Comparison of ENCODE assay signal across 1 cellular context in the genomic region with DNA sequence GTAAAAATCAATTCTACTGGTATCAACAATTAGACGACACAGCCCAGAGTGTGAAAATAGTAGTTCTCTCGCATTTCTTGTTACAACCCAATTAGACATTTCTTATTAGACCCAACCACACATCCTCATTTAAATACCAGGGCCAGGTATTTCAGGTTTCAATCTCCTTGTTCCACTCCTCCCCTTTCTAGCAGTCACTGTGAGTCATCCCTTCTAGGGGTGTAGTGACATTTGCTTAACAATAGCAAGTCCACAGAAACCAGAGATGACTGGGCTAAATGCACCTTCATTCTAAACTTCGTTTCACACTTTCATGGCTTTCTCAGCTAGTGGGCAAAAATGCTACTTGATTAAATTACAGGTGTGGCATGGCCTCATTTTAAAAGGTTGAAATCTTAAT.
TF ChIP-seq lines count a peak whose summit lies in the region.

No MANE protein-coding gene starts in this region.

TF ChIP-seq in H1, 55 proteins besides CTCF, POLR2A, EP300 and RAD21 (continued from another document):
- no peak for TF ChIP-seq SAP30 (IDR thresholded peaks at IDR 0.05; ENCODE audit: insufficient read depth, insufficient replicate concordance, low read length)
- no peak; the same call in 1 of the 2 replicates for TF ChIP-seq CEBPB (IDR thresholded peaks at IDR 0.05; ENCODE audit: low read depth, low read length)
- no peak for TF ChIP-seq GTF2F1 (IDR thresholded peaks at IDR 0.05; ENCODE audit: borderline replicate concordance, low read depth, low read length)
- TF ChIP-seq, protein P1, sequence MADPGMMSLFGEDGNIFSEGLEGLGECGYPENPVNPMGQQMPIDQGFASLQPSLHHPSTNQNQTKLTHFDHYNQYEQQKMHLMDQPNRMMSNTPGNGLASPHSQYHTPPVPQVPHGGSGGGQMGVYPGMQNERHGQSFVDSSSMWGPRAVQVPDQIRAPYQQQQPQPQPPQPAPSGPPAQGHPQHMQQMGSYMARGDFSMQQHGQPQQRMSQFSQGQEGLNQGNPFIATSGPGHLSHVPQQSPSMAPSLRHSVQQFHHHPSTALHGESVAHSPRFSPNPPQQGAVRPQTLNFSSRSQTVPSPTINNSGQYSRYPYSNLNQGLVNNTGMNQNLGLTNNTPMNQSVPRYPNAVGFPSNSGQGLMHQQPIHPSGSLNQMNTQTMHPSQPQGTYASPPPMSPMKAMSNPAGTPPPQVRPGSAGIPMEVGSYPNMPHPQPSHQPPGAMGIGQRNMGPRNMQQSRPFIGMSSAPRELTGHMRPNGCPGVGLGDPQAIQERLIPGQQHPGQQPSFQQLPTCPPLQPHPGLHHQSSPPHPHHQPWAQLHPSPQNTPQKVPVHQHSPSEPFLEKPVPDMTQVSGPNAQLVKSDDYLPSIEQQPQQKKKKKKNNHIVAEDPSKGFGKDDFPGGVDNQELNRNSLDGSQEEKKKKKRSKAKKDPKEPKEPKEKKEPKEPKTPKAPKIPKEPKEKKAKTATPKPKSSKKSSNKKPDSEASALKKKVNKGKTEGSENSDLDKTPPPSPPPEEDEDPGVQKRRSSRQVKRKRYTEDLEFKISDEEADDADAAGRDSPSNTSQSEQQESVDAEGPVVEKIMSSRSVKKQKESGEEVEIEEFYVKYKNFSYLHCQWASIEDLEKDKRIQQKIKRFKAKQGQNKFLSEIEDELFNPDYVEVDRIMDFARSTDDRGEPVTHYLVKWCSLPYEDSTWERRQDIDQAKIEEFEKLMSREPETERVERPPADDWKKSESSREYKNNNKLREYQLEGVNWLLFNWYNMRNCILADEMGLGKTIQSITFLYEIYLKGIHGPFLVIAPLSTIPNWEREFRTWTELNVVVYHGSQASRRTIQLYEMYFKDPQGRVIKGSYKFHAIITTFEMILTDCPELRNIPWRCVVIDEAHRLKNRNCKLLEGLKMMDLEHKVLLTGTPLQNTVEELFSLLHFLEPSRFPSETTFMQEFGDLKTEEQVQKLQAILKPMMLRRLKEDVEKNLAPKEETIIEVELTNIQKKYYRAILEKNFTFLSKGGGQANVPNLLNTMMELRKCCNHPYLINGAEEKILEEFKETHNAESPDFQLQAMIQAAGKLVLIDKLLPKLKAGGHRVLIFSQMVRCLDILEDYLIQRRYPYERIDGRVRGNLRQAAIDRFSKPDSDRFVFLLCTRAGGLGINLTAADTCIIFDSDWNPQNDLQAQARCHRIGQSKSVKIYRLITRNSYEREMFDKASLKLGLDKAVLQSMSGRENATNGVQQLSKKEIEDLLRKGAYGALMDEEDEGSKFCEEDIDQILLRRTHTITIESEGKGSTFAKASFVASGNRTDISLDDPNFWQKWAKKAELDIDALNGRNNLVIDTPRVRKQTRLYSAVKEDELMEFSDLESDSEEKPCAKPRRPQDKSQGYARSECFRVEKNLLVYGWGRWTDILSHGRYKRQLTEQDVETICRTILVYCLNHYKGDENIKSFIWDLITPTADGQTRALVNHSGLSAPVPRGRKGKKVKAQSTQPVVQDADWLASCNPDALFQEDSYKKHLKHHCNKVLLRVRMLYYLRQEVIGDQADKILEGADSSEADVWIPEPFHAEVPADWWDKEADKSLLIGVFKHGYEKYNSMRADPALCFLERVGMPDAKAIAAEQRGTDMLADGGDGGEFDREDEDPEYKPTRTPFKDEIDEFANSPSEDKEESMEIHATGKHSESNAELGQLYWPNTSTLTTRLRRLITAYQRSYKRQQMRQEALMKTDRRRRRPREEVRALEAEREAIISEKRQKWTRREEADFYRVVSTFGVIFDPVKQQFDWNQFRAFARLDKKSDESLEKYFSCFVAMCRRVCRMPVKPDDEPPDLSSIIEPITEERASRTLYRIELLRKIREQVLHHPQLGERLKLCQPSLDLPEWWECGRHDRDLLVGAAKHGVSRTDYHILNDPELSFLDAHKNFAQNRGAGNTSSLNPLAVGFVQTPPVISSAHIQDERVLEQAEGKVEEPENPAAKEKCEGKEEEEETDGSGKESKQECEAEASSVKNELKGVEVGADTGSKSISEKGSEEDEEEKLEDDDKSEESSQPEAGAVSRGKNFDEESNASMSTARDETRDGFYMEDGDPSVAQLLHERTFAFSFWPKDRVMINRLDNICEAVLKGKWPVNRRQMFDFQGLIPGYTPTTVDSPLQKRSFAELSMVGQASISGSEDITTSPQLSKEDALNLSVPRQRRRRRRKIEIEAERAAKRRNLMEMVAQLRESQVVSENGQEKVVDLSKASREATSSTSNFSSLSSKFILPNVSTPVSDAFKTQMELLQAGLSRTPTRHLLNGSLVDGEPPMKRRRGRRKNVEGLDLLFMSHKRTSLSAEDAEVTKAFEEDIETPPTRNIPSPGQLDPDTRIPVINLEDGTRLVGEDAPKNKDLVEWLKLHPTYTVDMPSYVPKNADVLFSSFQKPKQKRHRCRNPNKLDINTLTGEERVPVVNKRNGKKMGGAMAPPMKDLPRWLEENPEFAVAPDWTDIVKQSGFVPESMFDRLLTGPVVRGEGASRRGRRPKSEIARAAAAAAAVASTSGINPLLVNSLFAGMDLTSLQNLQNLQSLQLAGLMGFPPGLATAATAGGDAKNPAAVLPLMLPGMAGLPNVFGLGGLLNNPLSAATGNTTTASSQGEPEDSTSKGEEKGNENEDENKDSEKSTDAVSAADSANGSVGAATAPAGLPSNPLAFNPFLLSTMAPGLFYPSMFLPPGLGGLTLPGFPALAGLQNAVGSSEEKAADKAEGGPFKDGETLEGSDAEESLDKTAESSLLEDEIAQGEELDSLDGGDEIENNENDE (IDR thresholded peaks at IDR 0.05; ENCODE audit: insufficient replicate concordance, low read length) = no peak
- TF ChIP-seq CHD1 (IDR thresholded peaks at IDR 0.05; ENCODE audit: low read depth, low read length) = no peak
- TF ChIP-seq HDAC2 (IDR thresholded peaks at IDR 0.05; ENCODE audit: borderline replicate concordance in 1 of 2, low read depth in 2 of 2, low read length in 2 of 2) = no peak
- no peak for TF ChIP-seq KDM4A (IDR thresholded peaks at IDR 0.05; ENCODE audit: low read depth, low read length, severe bottlenecking)
- TF ChIP-seq SUZ12 (IDR thresholded peaks at IDR 0.05; ENCODE audit: low read length) = no peak
- peak; percentile 90 for TF ChIP-seq JUN (IDR thresholded peaks at IDR 0.05; ENCODE audit: low read depth, low read length)
- TF ChIP-seq SP1 (IDR thresholded peaks at IDR 0.05; ENCODE audit: low read depth, low read length) = peak; percentile 77
- TF ChIP-seq BACH1 (IDR thresholded peaks at IDR 0.05; ENCODE audit: low read length) = peak; percentile 91
- TF ChIP-seq SP2 (IDR thresholded peaks at IDR 0.05; ENCODE audit: low read length) = no peak
- TF ChIP-seq SIX5 (IDR thresholded peaks at IDR 0.05; ENCODE audit: low read depth, low read length) = no peak
- TF ChIP-seq ZNF274 (IDR thresholded peaks at IDR 0.05; ENCODE audit: borderline replicate concordance, extremely low read depth, low read length) = no peak
- TF ChIP-seq KDM1A (IDR thresholded peaks at IDR 0.05; ENCODE audit: borderline replicate concordance, low read length) = no peak
- TF ChIP-seq RFX5 (IDR thresholded peaks at IDR 0.05; ENCODE audit: borderline replicate concordance, low read depth, low read length) = no peak
